9 cellular contexts compared by ENCODE assay signal in the genomic region with DNA sequence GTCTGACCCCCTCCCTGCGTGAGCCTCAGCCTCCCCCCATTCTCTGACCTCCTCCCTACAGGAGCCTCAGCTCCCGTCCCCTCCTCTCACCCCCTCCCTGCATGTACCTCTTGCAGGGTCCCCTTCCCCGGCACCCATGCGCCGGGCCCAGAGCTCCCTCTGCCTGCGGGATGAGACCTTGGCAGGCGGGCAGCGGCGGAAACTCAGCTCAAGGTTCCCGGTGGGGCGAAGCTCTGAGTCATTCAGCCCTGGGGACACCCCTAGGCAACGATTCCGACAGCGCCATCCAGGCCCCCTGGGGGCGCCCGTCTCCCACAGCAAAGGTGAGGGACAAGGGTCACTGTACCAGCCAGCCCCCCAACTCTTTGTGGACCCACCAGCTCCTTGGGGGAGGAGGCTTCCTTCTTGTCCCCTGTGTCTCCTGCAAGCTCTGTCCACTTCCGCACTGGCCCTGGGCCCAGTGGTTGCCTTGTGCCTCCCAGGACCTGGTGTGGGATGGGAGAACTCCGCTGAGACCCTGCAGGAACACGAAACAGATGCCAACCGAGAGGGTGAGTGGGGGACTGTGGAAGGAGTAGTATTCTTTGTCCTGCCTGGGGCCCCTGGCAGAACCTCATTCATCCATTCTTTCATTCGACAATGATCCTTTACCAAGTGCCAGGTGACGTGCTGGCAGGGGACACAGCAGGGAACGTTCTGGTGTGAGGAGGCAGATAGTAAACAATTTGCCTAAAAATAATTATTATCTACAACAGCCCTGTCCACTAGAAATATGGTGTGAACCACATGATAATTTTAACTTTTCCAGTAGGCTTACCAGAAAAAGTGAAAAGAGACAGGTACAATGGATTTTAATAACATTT. TPM values are rescaled to one million over a fixed set of nuclear protein-coding genes. Genes with fewer than 3 reads are reported as not detected.
DNase-seq lines count a peak whose midpoint lies in the region; ATAC-seq and TF ChIP-seq lines count a peak whose summit lies in the region.
"Had no signal": no experiment of that assay in that cellular context is flagged by ENCODE, and none has a peak within 500 bp of the region (broad histone marks: within the 10 kb centered on the region; RNA-seq: fewer than 3 reads in every experiment).

No MANE protein-coding gene starts in this region.

- ATAC-seq in RWPE2 (ENCODE audit: low read depth) (peak; percentile 31), HG03135 (IDR thresholded peaks at IDR 0.05; ENCODE audit: unreplicated experiment) (no peak)

- peak overlapping the region; percentile 97 for H3K27ac ChIP-seq in RWPE2 (ENCODE audit: poor library complexity, severe bottlenecking)

- H3K36me3 ChIP-seq in RWPE2 (ENCODE audit: low read depth): peaks cover 5% of the 10 kb centered on the region

- H3K27me3 ChIP-seq in RWPE2 (ENCODE audit: insufficient read depth, poor library complexity, severe bottlenecking): no peaks in the 10 kb centered on the region

- peaks cover 14% of the 10 kb centered on the region for H3K36me3 Mint-ChIP-seq in T-helper 2 cell treated with Interferon-gamma antibody and Interleukin-4, amounts not matched to agents 5 μg/mL and 100 μg/mL, for 36 hours (ENCODE audit: low read depth)
- H3K36me3 Mint-ChIP-seq: activated naive CD8-positive, alpha-beta T cell had no signal

- H3K27me3 Mint-ChIP-seq in T-helper 2 cell treated with Interferon-gamma antibody and Interleukin-4, amounts not matched to agents 5 μg/mL and 100 μg/mL, for 36 hours (ENCODE audit: low read depth): no peaks in the 10 kb centered on the region
- H3K27me3 Mint-ChIP-seq: activated naive CD8-positive, alpha-beta T cell had no signal

- no peak overlapping the region for H3K27ac Mint-ChIP-seq in T-helper 2 cell treated with Interferon-gamma antibody and Interleukin-4, amounts not matched to agents 5 μg/mL and 100 μg/mL, for 36 hours
- H3K27ac Mint-ChIP-seq: activated naive CD8-positive, alpha-beta T cell had no signal

- no peaks in the 10 kb centered on the region for H3K9me3 ChIP-seq in RWPE2 (ENCODE audit: severe bottlenecking)

- H3K4me1 Mint-ChIP-seq in T-helper 2 cell treated with Interferon-gamma antibody and Interleukin-4, amounts not matched to agents 5 μg/mL and 100 μg/mL, for 36 hours (ENCODE audit: low read depth): peaks cover 19% of the 10 kb centered on the region

- no peak overlapping the region for H3K4me3 Mint-ChIP-seq in T-helper 2 cell treated with Interferon-gamma antibody and Interleukin-4, amounts not matched to agents 5 μg/mL and 100 μg/mL, for 36 hours
- H3K4me3 Mint-ChIP-seq: activated naive CD8-positive, alpha-beta T cell had no signal

- no peaks in the 10 kb centered on the region for H3K9me3 Mint-ChIP-seq in T-helper 2 cell treated with Interferon-gamma antibody and Interleukin-4, amounts not matched to agents 5 μg/mL and 100 μg/mL, for 36 hours

- no peak overlapping the region for H3K4me3 ChIP-seq in RWPE2 (ENCODE audit: severe bottlenecking)

- peak; percentile 94 for TF ChIP-seq CTCF in RWPE2 (IDR thresholded peaks at IDR 0.05; ENCODE audit: poor library complexity, severe bottlenecking)

- DNase-seq in Daoy (ENCODE audit: low read depth) (peak; percentile 90), HuH-7 (ENCODE audit: low spot score) (peak; percentile 94), RWPE2 (ENCODE audit: low spot score) (peak; percentile 85), cerebellum (ENCODE audit: low spot score) (peak; percentile 82), kidney glomerular epithelial cell (lab: John Stamatoyannopoulos, UW) (peak; percentile 72)
- DNase-seq in stimulated activated CD4-positive, alpha-beta T cell treated with anti-CD3 and anti-CD28 coated beads, Interleukin-4, amount 100 ng/mL, for 4 hours: peak; percentile 36 to 46
- DNase-seq in T-helper 2 cell treated with Interferon-gamma antibody and Interleukin-4, amounts not matched to agents 5 μg/mL and 100 μg/mL, for 36 hours (ENCODE audit: low spot score): no peak

- H3K4me1 ChIP-seq in RWPE2 (ENCODE audit: insufficient read depth, poor library complexity, severe bottlenecking): peaks cover 21% of the 10 kb centered on the region

RNA-seq across cellular contexts. Expression of a gene that starts 3.7 kb away (rescaled TPM):
- 28.7 and 38.6 TPM in 2 replicates for total RNA-seq in Daoy (2014; rRNA removed; shearing (Covaris generic))
- total RNA-seq in cerebellum: 7.5 TPM

RNA-seq across cellular contexts. Expression of a gene that starts 15.3 kb away (rescaled TPM):
- 1.7 and 2.1 TPM in 2 replicates for total RNA-seq in Daoy (2014; rRNA removed; shearing (Covaris generic))
- total RNA-seq in cerebellum: 1.5 TPM

RNA-seq across cellular contexts. Expression of a gene that starts 37.4 kb away (rescaled TPM):
- total RNA-seq in Daoy (2014; rRNA removed; shearing (Covaris generic)): 213 and 229 TPM in 2 replicates
- 68.8 TPM for total RNA-seq in cerebellum

RNA-seq across cellular contexts. Expression of a gene that starts 38.0 kb away (rescaled TPM):
- total RNA-seq in Daoy (2014; rRNA removed; shearing (Covaris generic)): 565 and 690 TPM in 2 replicates
- 51.7 TPM for total RNA-seq in cerebellum

RNA-seq across cellular contexts. Expression of a gene that starts 50.0 kb away (rescaled TPM):
- total RNA-seq in Daoy (2014; rRNA removed; shearing (Covaris generic)): 35.0 and 37.5 TPM in 2 replicates
- total RNA-seq in cerebellum: 11.3 TPM
